ENCODE assay signal across 8 cellular contexts in genomic region chr12:94007833-94008232, GRCh38.
DNase-seq lines count a peak whose midpoint lies in the region; ATAC-seq and TF ChIP-seq lines count a peak whose summit lies in the region.
"Not testable (repeated sequence)": the region's sequence is repeated elsewhere in the genome, so short reads cannot be mapped to it uniquely, and the experiment has no call there.

No MANE protein-coding gene starts in this region.

- not testable (repeated sequence) for H2AFZ ChIP-seq in DND-41 (ENCODE audit: low read depth, low read length)

- H3K9ac ChIP-seq in DND-41 (ENCODE audit: low read depth, low read length); NT2/D1 (ENCODE audit: insufficient read length, low read depth): not testable (repeated sequence)

- not testable (repeated sequence) for H3K4me2 ChIP-seq in DND-41 (ENCODE audit: insufficient read depth, low read length)

- H3K4me1 ChIP-seq in DND-41 (ENCODE audit: insufficient read depth, low read length) = peaks cover 26% of the 10 kb centered on the region
- H3K4me1 ChIP-seq in NT2/D1 (ENCODE audit: insufficient read depth, insufficient read length) = not testable (repeated sequence)

- peak; percentile 65; the same call in 2 of the 3 replicates for ATAC-seq in DND-41 (ENCODE audit: insufficient read depth, low read depth)
- ATAC-seq in effector memory CD8-positive, alpha-beta T cell (replicated peaks) = peak; percentile 31

- H3K36me3 Mint-ChIP-seq in activated CD4-positive, alpha-beta memory T cell treated with anti-CD3 and anti-CD28 coated beads, Interleukin-2, amount 10 ng/mL, durations not matched to agents 7 days and 5 days (ENCODE audit: low read depth); effector memory CD8-positive, alpha-beta T cell (ENCODE audit: insufficient read depth): not testable (repeated sequence)
- H3K36me3 Mint-ChIP-seq in neural crest cell (ENCODE audit: low read depth) = peaks cover 12% of the 10 kb centered on the region

- peaks cover 11% of the 10 kb centered on the region for H3K4me1 Mint-ChIP-seq in activated CD4-positive, alpha-beta memory T cell treated with anti-CD3 and anti-CD28 coated beads, Interleukin-2, amount 10 ng/mL, durations not matched to agents 7 days and 5 days
- not testable (repeated sequence) for H3K4me1 Mint-ChIP-seq in effector memory CD8-positive, alpha-beta T cell (ENCODE audit: low read depth in 2 of 2); neural crest cell

- H3K27me3 ChIP-seq in DND-41 (ENCODE audit: insufficient read depth, low read length, poor library complexity); NT2/D1 (ENCODE audit: insufficient read depth, insufficient read length); WERI-Rb-1 (ENCODE audit: insufficient read depth, low read depth, severe bottlenecking): not testable (repeated sequence)

- H3K27ac ChIP-seq in DND-41 (ENCODE audit: low read length) = peak overlapping the region; percentile 43; the same call in 1 of the 2 replicates
- H3K27ac ChIP-seq in WERI-Rb-1 = not testable (repeated sequence)

- POLR2A ChIA-PET in activated CD4-positive, alpha-beta memory T cell treated with anti-CD3 and anti-CD28 coated beads, Interleukin-2, amount 10 ng/mL, durations not matched to agents 7 days and 5 days (lab: Charles Lee) = not testable (repeated sequence)

- not testable (repeated sequence) for H4K20me1 ChIP-seq in DND-41 (ENCODE audit: insufficient read depth, low read length)

- peaks cover 15% of the 10 kb centered on the region for H3K27me3 Mint-ChIP-seq in activated CD4-positive, alpha-beta memory T cell treated with anti-CD3 and anti-CD28 coated beads, Interleukin-2, amount 10 ng/mL, durations not matched to agents 7 days and 5 days
- peaks cover 18 to 36% of the 10 kb centered on the region in 2 donors for H3K27me3 Mint-ChIP-seq in effector memory CD8-positive, alpha-beta T cell
- H3K27me3 Mint-ChIP-seq in neural crest cell (ENCODE audit: low read depth) = not testable (repeated sequence)

- not testable (repeated sequence) for H3K79me2 ChIP-seq in DND-41 (ENCODE audit: insufficient read depth, low read length)

- not testable (repeated sequence) for H3K9me3 Mint-ChIP-seq in activated CD4-positive, alpha-beta memory T cell treated with anti-CD3 and anti-CD28 coated beads, Interleukin-2, amount 10 ng/mL, durations not matched to agents 7 days and 5 days; effector memory CD8-positive, alpha-beta T cell
- H3K9me3 Mint-ChIP-seq in neural crest cell = peaks cover 15% of the 10 kb centered on the region

- CTCF ChIA-PET in activated CD4-positive, alpha-beta memory T cell treated with anti-CD3 and anti-CD28 coated beads, Interleukin-2, amount 10 ng/mL, durations not matched to agents 7 days and 5 days (lab: Charles Lee) = interaction anchor here (0.6 to 3.2 kb wide), 5 partner anchors 38 to 240 kb away, joined by 3 to 17 read pairs (median 4); no protein-coding TSS in a partner anchor

- not testable (repeated sequence) for H3K4me3 ChIP-seq in DND-41 (ENCODE audit: low read depth in 1 of 2, low read length in 2 of 2); NT2/D1 (ENCODE audit: insufficient read length, low read depth); WERI-Rb-1 (ENCODE audit: low read depth, low read length)

- H3K4me3 Mint-ChIP-seq in activated CD4-positive, alpha-beta memory T cell treated with anti-CD3 and anti-CD28 coated beads, Interleukin-2, amount 10 ng/mL, durations not matched to agents 7 days and 5 days; effector memory CD8-positive, alpha-beta T cell; neural crest cell: not testable (repeated sequence)

- not testable (repeated sequence) for H3K36me3 ChIP-seq in DND-41 (ENCODE audit: insufficient read depth, low read length); NT2/D1 (ENCODE audit: insufficient read depth, insufficient read length, low read length); WERI-Rb-1

- peak; percentile 22 for TF ChIP-seq CTCF in DND-41 (IDR thresholded peaks at IDR 0.05; ENCODE audit: borderline replicate concordance, extremely low read depth, low read length, poor library complexity, severe bottlenecking)
- TF ChIP-seq CTCF in WERI-Rb-1 (IDR thresholded peaks at IDR 0.05; ENCODE audit: low read depth, low read length); neural crest cell (conservative IDR thresholded peaks at IDR 0.05): not testable (repeated sequence)

- H3K27ac Mint-ChIP-seq in activated CD4-positive, alpha-beta memory T cell treated with anti-CD3 and anti-CD28 coated beads, Interleukin-2, amount 10 ng/mL, durations not matched to agents 7 days and 5 days = peak overlapping the region; percentile 14
- not testable (repeated sequence) for H3K27ac Mint-ChIP-seq in effector memory CD8-positive, alpha-beta T cell; neural crest cell (ENCODE audit: unreplicated experiment)

- not testable (repeated sequence) for H3K9me3 ChIP-seq in DND-41 (ENCODE audit: insufficient read depth, low read length, severe bottlenecking); NT2/D1 (ENCODE audit: insufficient read depth, low read length); WERI-Rb-1 (ENCODE audit: severe bottlenecking)

- DNase-seq in DND-41 (peak; percentile 74), NT2/D1 (ENCODE audit: low read depth, low spot score) (peak; percentile 87), WERI-Rb-1 (peak; percentile 13), neural crest cell (ENCODE audit: low read depth, low spot score) (peak; percentile 2)
- peak; percentile 73 for DNase-seq in activated CD4-positive, alpha-beta memory T cell treated with anti-CD3 and anti-CD28 coated beads, Interleukin-2, amount 10 ng/mL, durations not matched to agents 7 days and 5 days
- DNase-seq in activated effector memory CD4-positive, alpha-beta T cell treated with Interleukin-2 at 50 U/mL for 16 hours = peak; percentile 60
- DNase-seq in effector memory CD8-positive, alpha-beta T cell = peak in 2 of 3 experiments; percentile 2 to 4
- peak; percentile 14 for DNase-seq in stimulated activated CD8-positive, alpha-beta memory T cell treated with anti-CD3 and anti-CD28 coated beads, Interleukin-12 subunit alpha, Interleukin-12 subunit beta, amount 100 ng/mL, for 1 hour (ENCODE audit: low read depth)

Comparison
In these comparisons a context has a peak if more than half of its experiments do, and no peak if none do; other contexts are left out.
1. DNase-seq: peak in every context shown above with its lines; median percentile 87 in NT2/D1; 74 in DND-41; 73 in activated CD4-positive, alpha-beta memory T cell treated with anti-CD3 and anti-CD28 coated beads, Interleukin-2, amount 10 ng/mL, durations not matched to agents 7 days and 5 days; 60 in activated effector memory CD4-positive, alpha-beta T cell treated with Interleukin-2 at 50 U/mL for 16 hours; 14 in stimulated activated CD8-positive, alpha-beta memory T cell treated with anti-CD3 and anti-CD28 coated beads, Interleukin-12 subunit alpha, Interleukin-12 subunit beta, amount 100 ng/mL, for 1 hour; 13 in WERI-Rb-1; 3 in effector memory CD8-positive, alpha-beta T cell; 2 in neural crest cell.